10 cellular contexts compared by ENCODE assay signal in genomic region chr12:11718768-11719253, GRCh38.
A peak's percentile ranks its signal among the peaks of the same experiment; 100 is the strongest.
DNase-seq lines count a peak whose midpoint lies in the region; ATAC-seq and TF ChIP-seq lines count a peak whose summit lies in the region.
"Had no signal": no experiment of that assay in that cellular context is flagged by ENCODE, and none has a peak within 500 bp of the region (broad histone marks: within the 10 kb centered on the region; RNA-seq: fewer than 3 reads in every experiment).

No MANE protein-coding gene starts in this region.

- peaks cover 0 to 1% (median 0%) of the 10 kb centered on the region in 7 donors for H3K9me3 Mint-ChIP-seq in CD4-positive, CD25-positive, alpha-beta regulatory T cell
- H3K9me3 Mint-ChIP-seq in neural crest cell = peaks cover 7% of the 10 kb centered on the region

- DNase-seq in CD4-positive, CD25-positive, alpha-beta regulatory T cell = no peak
- DNase-seq in NCI-H2107 treated with DMSO at 0.1 percent for 48 hours (lab: John Stamatoyannopoulos, UW; ENCODE audit: unreplicated experiment) (peak; percentile 91), epithelial cell of esophagus (ENCODE audit: low read depth) (peak; percentile 86), neural crest cell (ENCODE audit: low read depth, low spot score) (no peak), KBM-7 (no peak)
- DNase-seq in activated CD4-positive, alpha-beta T cell treated with anti-CD3 and anti-CD28 coated beads for 1 hour = no peak
- DNase-seq: activated CD4-positive, CD25-positive, alpha-beta regulatory T cell; NCI-H82 had no signal

- peaks cover 0 to 24% (median 10%) of the 10 kb centered on the region in 4 donors for H3K4me1 Mint-ChIP-seq in CD4-positive, CD25-positive, alpha-beta regulatory T cell
- peaks cover 32% of the 10 kb centered on the region for H3K4me1 Mint-ChIP-seq in neural crest cell

- no peaks in the 10 kb centered on the region for H3K27me3 Mint-ChIP-seq in CD4-positive, CD25-positive, alpha-beta regulatory T cell
- H3K27me3 Mint-ChIP-seq in neural crest cell (ENCODE audit: low read depth) = no peaks in the 10 kb centered on the region

- H3K36me3 Mint-ChIP-seq in CD4-positive, CD25-positive, alpha-beta regulatory T cell = peaks cover 10% of the 10 kb centered on the region
- peaks cover 4% of the 10 kb centered on the region for H3K36me3 Mint-ChIP-seq in neural crest cell (ENCODE audit: low read depth)

- ATAC-seq in CD4-positive, CD25-positive, alpha-beta regulatory T cell (ENCODE audit: low read depth in 2 of 2) = no peak
- no peak for ATAC-seq in HG03439 (IDR thresholded peaks at IDR 0.05; ENCODE audit: unreplicated experiment)
- ATAC-seq in HG02938 (IDR thresholded peaks at IDR 0.05; ENCODE audit: unreplicated experiment) = no peak

- no peak overlapping the region for H3K27ac ChIP-seq in CD4-positive, CD25-positive, alpha-beta regulatory T cell (ENCODE audit: insufficient read depth, low read length, poor library complexity, severe bottlenecking)

- H3K36me3 ChIP-seq in CD4-positive, CD25-positive, alpha-beta regulatory T cell (ENCODE audit: control insufficient read depth, insufficient read depth, low read length) = no peaks in the 10 kb centered on the region

- no peak overlapping the region for H3K4me3 Mint-ChIP-seq in CD4-positive, CD25-positive, alpha-beta regulatory T cell
- H3K4me3 Mint-ChIP-seq in neural crest cell = no peak overlapping the region

- H3K27ac Mint-ChIP-seq in CD4-positive, CD25-positive, alpha-beta regulatory T cell = peak overlapping the region in 2 of 3 donors; percentile 48 to 50
- H3K27ac Mint-ChIP-seq in neural crest cell (ENCODE audit: unreplicated experiment) = peak overlapping the region; percentile 39

- in situ Hi-C loops in KBM-7 (cut with MboI; ENCODE audit: low pct_unique_long_range_greater_than_20kb, low sequenced_read_pairs) = no loop called here

- H3K4me1 ChIP-seq in CD4-positive, CD25-positive, alpha-beta regulatory T cell (ENCODE audit: control insufficient read depth, insufficient read depth, low read length, poor library complexity, severe bottlenecking) = no peaks in the 10 kb centered on the region

- H3K4me3 ChIP-seq in CD4-positive, CD25-positive, alpha-beta regulatory T cell (ENCODE audit: low read depth, low read length) = no peak overlapping the region
- H3K4me3 ChIP-seq in epithelial cell of esophagus (ENCODE audit: low read length) = no peak overlapping the region

- no peaks in the 10 kb centered on the region for H3K9me3 ChIP-seq in CD4-positive, CD25-positive, alpha-beta regulatory T cell (ENCODE audit: control insufficient read depth in 2 of 2, low read length in 2 of 2)

- TF ChIP-seq CTCF in epithelial cell of esophagus (IDR thresholded peaks at IDR 0.05; ENCODE audit: insufficient read depth, low read depth, low read length, missing control alignments) (no peak), neural crest cell (conservative IDR thresholded peaks at IDR 0.05) (no peak)

- H3K27me3 ChIP-seq in CD4-positive, CD25-positive, alpha-beta regulatory T cell (ENCODE audit: control insufficient read depth, insufficient read depth, low read length) = no peaks in the 10 kb centered on the region

Comparison
In these comparisons a context has a peak if more than half of its experiments do, and no peak if none do; other contexts are left out.
1. DNase-seq: peak in NCI-H2107 treated with DMSO at 0.1 percent for 48 hours (single experiment) and epithelial cell of esophagus (single experiment); none in CD4-positive, CD25-positive, alpha-beta regulatory T cell (0 of 3), neural crest cell (single experiment), KBM-7 (single experiment) and activated CD4-positive, alpha-beta T cell treated with anti-CD3 and anti-CD28 coated beads for 1 hour (single experiment).